ENCODE assay signal across 22 cellular contexts in genomic region chr12:68376901-68377300, GRCh38.
"Had no signal": no experiment of that assay in that cellular context is flagged by ENCODE, and none has a peak within 500 bp of the region (broad histone marks: within the 10 kb centered on the region; RNA-seq: fewer than 3 reads in every experiment).

No MANE protein-coding gene starts in this region.

- H3K27ac ChIP-seq: esophagus squamous epithelium, heart left ventricle, sigmoid colon, thoracic aorta, vagina had no signal

- H3K9me3 ChIP-seq: esophagus squamous epithelium, heart left ventricle, sigmoid colon, thoracic aorta, vagina had no signal

- H3K27me3 ChIP-seq: esophagus squamous epithelium, heart left ventricle, sigmoid colon, vagina had no signal

- DNase-seq: activated CD4-positive, alpha-beta T cell treated with anti-CD3 and anti-CD28 coated beads, Interleukin-2, amount 10 ng/mL, durations not matched to agents 7 days and 5 days; activated CD4-positive, CD25-positive, alpha-beta regulatory T cell treated with anti-CD3 and anti-CD28 coated beads, Interleukin-2, amount 50 U/mL, for 72 hours; activated CD8-positive, alpha-beta memory T cell treated with anti-CD3 and anti-CD28 coated beads, Interleukin-2, amount 10 ng/mL, durations not matched to agents 7 days and 5 days; activated CD8-positive, alpha-beta T cell treated with anti-CD3 and anti-CD28 coated beads for 36 hours; activated effector memory CD4-positive, alpha-beta T cell treated with anti-CD3 and anti-CD28 coated beads, Interleukin-2, amount 50 U/mL, for 16 hours; activated naive CD4-positive, alpha-beta T cell treated with anti-CD3 and anti-CD28 coated beads, Interleukin-2, amount 50 U/mL, for 16 hours; activated T-cell treated with anti-CD3 and anti-CD28 coated beads for 4 hours; anterior cingulate cortex; effector memory CD8-positive, alpha-beta T cell; esophagus squamous epithelium; heart left ventricle; kidney; naive B cell; retina; sigmoid colon; stimulated activated CD4-positive, alpha-beta T cell treated with anti-CD3 and anti-CD28 coated beads, Interleukin-2, amount 100 ng/mL, for 48 hours; stimulated activated CD8-positive, alpha-beta memory T cell treated with anti-CD3 and anti-CD28 coated beads, Interleukin-4, amount 100 ng/mL, for 48 hours; stimulated activated naive CD4-positive, alpha-beta T cell treated with Interleukin-2 at 50 U/mL for 16 hours; WERI-Rb-1 had no signal

- H3K36me3 ChIP-seq: esophagus squamous epithelium, heart left ventricle, sigmoid colon, thoracic aorta, vagina, WERI-Rb-1 had no signal

- H3K4me3 ChIP-seq: esophagus squamous epithelium, heart left ventricle, lung, sigmoid colon, thoracic aorta, vagina had no signal
